In the genomic region with DNA sequence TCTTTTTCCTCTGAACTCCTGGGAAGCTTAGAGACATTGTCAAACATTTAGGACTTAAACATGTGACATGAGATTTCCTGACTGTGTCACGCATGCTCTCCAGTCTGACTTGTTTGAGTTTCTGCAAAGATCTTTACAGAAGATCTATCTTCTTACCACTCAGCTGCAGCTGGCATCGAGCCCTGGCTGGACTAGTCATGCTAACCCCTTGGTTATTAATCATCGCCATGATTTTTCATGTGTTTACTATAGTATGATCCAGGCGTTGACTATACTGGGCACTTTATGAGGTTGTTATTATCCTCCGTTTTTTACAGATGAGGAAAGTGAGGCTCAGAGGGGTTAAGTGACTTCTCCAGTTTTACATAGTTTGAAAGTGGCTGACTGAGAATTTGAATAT, we compare ENCODE assay signal across 14 cellular contexts. TPM values are rescaled to one million over a fixed set of nuclear protein-coding genes. Genes with fewer than 3 reads are reported as not detected.
DNase-seq lines count a peak whose midpoint lies in the region; ATAC-seq, FAIRE-seq and TF ChIP-seq lines count a peak whose summit lies in the region.
"Had no signal": no experiment of that assay in that cellular context is flagged by ENCODE, and none has a peak within 500 bp of the region (broad histone marks: within the 10 kb centered on the region; RNA-seq: fewer than 3 reads in every experiment).

No MANE protein-coding gene starts in this region.

- H3K4me3 ChIP-seq in ACC112 (ENCODE audit: low read depth, low read length) = no peak overlapping the region
- H3K4me3 ChIP-seq in Loucy (ENCODE audit: low read length, poor library complexity, severe bottlenecking) = no peak overlapping the region
- H3K4me3 ChIP-seq: cardiac muscle cell had no signal

- H3K27ac ChIP-seq in ACC112 (ENCODE audit: low read depth, low read length) = peak overlapping the region; percentile 68
- H3K27ac ChIP-seq: cardiac muscle cell had no signal

- FAIRE-seq in islet of Langerhans (lab: Jason Lieb, UNC) (peak; percentile 27), GM12891 (lab: Jason Lieb, UNC) (no peak)
- FAIRE-seq: frontal cortex, kidney had no signal

- DNase-seq in MCF 10A (ENCODE audit: unreplicated experiment) = peak; percentile 93
- DNase-seq in activated CD8-positive, alpha-beta memory T cell treated with anti-CD3 and anti-CD28 coated beads, Interleukin-2, amount 10 ng/mL, durations not matched to agents 7 days and 5 days = no peak
- no peak for DNase-seq in GM12891 (ENCODE audit: insufficient read length, low spot score)
- DNase-seq in NCI-H1092 (lab: John Stamatoyannopoulos, UW) = no peak
- DNase-seq: kidney, MM.1S, natural killer cell had no signal

- BruUV-seq in MCF 10A (replicated peaks; lab: Mats Ljungman, UMichigan) = no TSS peak

- CTCF ChIA-PET in MCF 10A (lab: Yijun Ruan, JAX) = interaction anchor here (0.6 to 2.3 kb wide), 9 partner anchors 9 to 135 kb away, joined by 3 to 7 read pairs (median 3); no protein-coding TSS in a partner anchor
- CTCF ChIA-PET in activated CD8-positive, alpha-beta memory T cell treated with anti-CD3 and anti-CD28 coated beads, Interleukin-2, amount 10 ng/mL, durations not matched to agents 7 days and 5 days (lab: Charles Lee) = interaction anchor here (1.1 to 2.1 kb wide), 2 partner anchors 12 to 30 kb away, joined by 3 to 8 read pairs; no protein-coding TSS in a partner anchor

- H3F3A ChIP-seq in Loucy (ENCODE audit: low read depth) = no peaks in the 10 kb centered on the region

- peak overlapping the region; percentile 43 for H3K27ac Mint-ChIP-seq in MCF 10A (ENCODE audit: low read depth, unreplicated experiment)
- H3K27ac Mint-ChIP-seq in activated CD8-positive, alpha-beta memory T cell treated with anti-CD3 and anti-CD28 coated beads, Interleukin-2, amount 10 ng/mL, durations not matched to agents 7 days and 5 days = no peak overlapping the region
- H3K27ac Mint-ChIP-seq: activated T-helper 1 cell treated with anti-CD3 and anti-CD28 coated beads, Interleukin-12 subunit alpha, Interleukin-12 subunit beta, Interleukin-2, Interleukin-4 antibody, amounts not matched to agents 30 ng/mL and 10 ng/mL and 1 ng/mL, durations not matched to agents 14 hours and 24 hours and 36 hours; natural killer cell had no signal

- peaks cover 63% of the 10 kb centered on the region for H3K4me1 ChIP-seq in ACC112 (ENCODE audit: control insufficient read depth, insufficient read depth, low read length, unreplicated experiment)
- no peaks in the 10 kb centered on the region for H3K4me1 ChIP-seq in Loucy (ENCODE audit: insufficient read depth, low read length, poor library complexity, severe bottlenecking)

- H3K9me2 ChIP-seq in Loucy (replicated peaks; ENCODE audit: low read depth, low read length) = no peaks in the 10 kb centered on the region

- H3K36me3 ChIP-seq in ACC112 (ENCODE audit: insufficient read depth, low read length) (no peaks in the 10 kb centered on the region), Loucy (ENCODE audit: insufficient read depth, low read length) (no peaks in the 10 kb centered on the region)
- H3K36me3 ChIP-seq: cardiac muscle cell had no signal

- H3K4me3 Mint-ChIP-seq in MCF 10A (ENCODE audit: unreplicated experiment) = no peak overlapping the region
- no peak overlapping the region for H3K4me3 Mint-ChIP-seq in activated CD8-positive, alpha-beta memory T cell treated with anti-CD3 and anti-CD28 coated beads, Interleukin-2, amount 10 ng/mL, durations not matched to agents 7 days and 5 days
- H3K4me3 Mint-ChIP-seq: activated T-helper 1 cell treated with anti-CD3 and anti-CD28 coated beads, Interleukin-12 subunit alpha, Interleukin-12 subunit beta, Interleukin-2, Interleukin-4 antibody, amounts not matched to agents 30 ng/mL and 10 ng/mL and 1 ng/mL, durations not matched to agents 14 hours and 24 hours and 36 hours; natural killer cell had no signal

- no peaks in the 10 kb centered on the region for H3K9me3 Mint-ChIP-seq in MCF 10A (ENCODE audit: unreplicated experiment)
- H3K9me3 Mint-ChIP-seq in activated CD8-positive, alpha-beta memory T cell treated with anti-CD3 and anti-CD28 coated beads, Interleukin-2, amount 10 ng/mL, durations not matched to agents 7 days and 5 days (ENCODE audit: low read depth) = no peaks in the 10 kb centered on the region
- H3K9me3 Mint-ChIP-seq: activated T-helper 1 cell treated with anti-CD3 and anti-CD28 coated beads, Interleukin-12 subunit alpha, Interleukin-12 subunit beta, Interleukin-2, Interleukin-4 antibody, amounts not matched to agents 30 ng/mL and 10 ng/mL and 1 ng/mL, durations not matched to agents 14 hours and 24 hours and 36 hours; natural killer cell had no signal

- TF ChIP-seq POLR2A in GM12891 (IDR thresholded peaks at IDR 0.05; ENCODE audit: low read depth, low read length) = no peak

- H2AFZ ChIP-seq in ACC112 (ENCODE audit: low read length, unreplicated experiment) = no peak overlapping the region
- 0 out of 2 replicates have a peak overlapping the region, but pooled peaks have one; percentile 6 for H2AFZ ChIP-seq in Loucy (ENCODE audit: low read length)

- H3K9me3 ChIP-seq in Loucy (ENCODE audit: insufficient read depth, low read depth, low read length) = no peaks in the 10 kb centered on the region

- H4K20me1 ChIP-seq in Loucy (ENCODE audit: insufficient read depth, low read length, poor library complexity, severe bottlenecking) = no peaks in the 10 kb centered on the region

- H3K4me2 ChIP-seq in Loucy (ENCODE audit: low read depth, low read length, poor library complexity, severe bottlenecking) = no peak overlapping the region

- POLR2A ChIA-PET in MCF 10A (lab: Yijun Ruan, JAX) = interaction anchor here (0.6 to 16.5 kb wide), 17 partner anchors 9 to 456 kb away, joined by 3 to 307 read pairs (median 7); partner anchors contain the start of gene IRF2BP2

- no peak for ATAC-seq in activated CD8-positive, alpha-beta memory T cell treated with anti-CD3 and anti-CD28 coated beads, Interleukin-2, amount 10 ng/mL, durations not matched to agents 7 days and 5 days
- ATAC-seq in HG02642 (IDR thresholded peaks at IDR 0.05; ENCODE audit: poor library complexity, unreplicated experiment) = no peak
- ATAC-seq: natural killer cell had no signal

- H3K27me3 Mint-ChIP-seq in MCF 10A (ENCODE audit: insufficient read depth, unreplicated experiment) = no peaks in the 10 kb centered on the region
- no peaks in the 10 kb centered on the region for H3K27me3 Mint-ChIP-seq in activated CD8-positive, alpha-beta memory T cell treated with anti-CD3 and anti-CD28 coated beads, Interleukin-2, amount 10 ng/mL, durations not matched to agents 7 days and 5 days

- H3K9ac ChIP-seq in Loucy (ENCODE audit: low read depth, low read length, poor library complexity, severe bottlenecking) = no peak overlapping the region

- TF ChIP-seq CTCF in Loucy (conservative IDR thresholded peaks at IDR 0.05; ENCODE audit: low read length) (no peak), MCF 10A (IDR thresholded peaks at IDR 0.05; ENCODE audit: unreplicated experiment) (no peak)

- H3K4me1 Mint-ChIP-seq in MCF 10A (ENCODE audit: insufficient read depth, unreplicated experiment) = peaks cover 32% of the 10 kb centered on the region
- H3K4me1 Mint-ChIP-seq in activated CD8-positive, alpha-beta memory T cell treated with anti-CD3 and anti-CD28 coated beads, Interleukin-2, amount 10 ng/mL, durations not matched to agents 7 days and 5 days = peaks cover 3% of the 10 kb centered on the region
- H3K4me1 Mint-ChIP-seq: natural killer cell had no signal

- H3K79me2 ChIP-seq in ACC112 (ENCODE audit: control insufficient read depth, insufficient read depth, low read length, unreplicated experiment) = no peaks in the 10 kb centered on the region
- H3K79me2 ChIP-seq in Loucy (ENCODE audit: insufficient read depth, low read length) = no peaks in the 10 kb centered on the region

- no peaks in the 10 kb centered on the region for H3K36me3 Mint-ChIP-seq in MCF 10A (ENCODE audit: insufficient read depth, unreplicated experiment)
- H3K36me3 Mint-ChIP-seq in activated CD8-positive, alpha-beta memory T cell treated with anti-CD3 and anti-CD28 coated beads, Interleukin-2, amount 10 ng/mL, durations not matched to agents 7 days and 5 days = peaks cover 3% of the 10 kb centered on the region
- H3K36me3 Mint-ChIP-seq: natural killer cell had no signal

- H3K27me3 ChIP-seq in ACC112 (ENCODE audit: insufficient read depth, low read length) = no peaks in the 10 kb centered on the region
- no peaks in the 10 kb centered on the region for H3K27me3 ChIP-seq in Loucy (ENCODE audit: insufficient read depth, low read length, poor library complexity, severe bottlenecking)
- H3K27me3 ChIP-seq: cardiac muscle cell had no signal

- intact Hi-C loops in MCF 10A (cut with micrococcal nuclease) = loop anchor here (1.0 kb wide), 1 partner anchor 15 kb away; no protein-coding TSS in a partner anchor

TF ChIP-seq in GM12891, 5 proteins besides CTCF, POLR2A, EP300 and RAD21:
- TF ChIP-seq POU2F2 (IDR thresholded peaks at IDR 0.05; ENCODE audit: low read depth, low read length) (no peak), PAX5 (IDR thresholded peaks at IDR 0.05; ENCODE audit: insufficient read depth, low read length, severe bottlenecking) (no peak), SPI1 (IDR thresholded peaks at IDR 0.05; ENCODE audit: low read depth, low read length) (no peak)

RNA-seq across cellular contexts. Expression of gene IRF2BP2, which starts 18.1 kb away (rescaled TPM):
- 149 and 217 TPM in 2 replicates for total RNA-seq in MCF 10A (2022)
- total RNA-seq in activated CD8-positive, alpha-beta memory T cell treated with anti-CD3 and anti-CD28 coated beads, Interleukin-2, amount 10 ng/mL, durations not matched to agents 7 days and 5 days = 100 to 1,000 TPM in 1 of 2 experiments, 10 to 100 TPM in 1; 81.1 to 103 TPM
- polyA plus RNA-seq in GM12891 (2012; ENCODE audit: low read depth, missing spikeins) = 99.5 TPM
